8 cellular contexts compared by ENCODE assay signal in genomic region chr9:35161713-35162604, GRCh38. TPM values are rescaled to one million over a fixed set of nuclear protein-coding genes. Genes with fewer than 3 reads are reported as not detected.
DNase-seq lines count a peak whose midpoint lies in the region; ATAC-seq, FAIRE-seq and TF ChIP-seq lines count a peak whose summit lies in the region.

Gene UNC13B (plus strand): TSS chr9:35162009. CDS start chr9:35162284, 275 bp downstream.

- no peaks in the 10 kb centered on the region for H4K20me1 ChIP-seq in astrocyte (ENCODE audit: insufficient read depth, low read length)

- no peak for FAIRE-seq in astrocyte (lab: Jason Lieb, UNC)

- DNase-seq in ELR (ENCODE audit: low read depth): peak; percentile 96
- DNase-seq in NCI-H1436 treated with DMSO at 0.1 percent for 48 hours (lab: John Stamatoyannopoulos, UW): peak; percentile 54
- DNase-seq in T-helper 2 cell treated with Interferon-gamma antibody and Interleukin-4, amounts not matched to agents 5 μg/mL and 100 μg/mL, for 36 hours (ENCODE audit: low spot score): peak; percentile 71
- peak; percentile 78 for DNase-seq in astrocyte (ENCODE audit: low read depth)
- peak; percentile 94 to 98 (median 98) for DNase-seq in right cardiac atrium
- peak; percentile 97 for DNase-seq in prostate gland (ENCODE audit: low spot score)
- DNase-seq in upper lobe of right lung: peak; percentile 97

- H3K36me3 ChIP-seq in astrocyte (ENCODE audit: insufficient read depth, low read length) (no peaks in the 10 kb centered on the region), prostate gland (no peaks in the 10 kb centered on the region), upper lobe of right lung (no peaks in the 10 kb centered on the region)

- no peaks in the 10 kb centered on the region for H3K9me3 Mint-ChIP-seq in T-helper 2 cell treated with Interferon-gamma antibody and Interleukin-4, amounts not matched to agents 5 μg/mL and 100 μg/mL, for 36 hours
- H3K9me3 Mint-ChIP-seq in astrocyte (ENCODE audit: unreplicated experiment): peaks cover 4% of the 10 kb centered on the region

- peak within 1 kb of the TSS; percentile 35 for H3K27ac ChIP-seq in astrocyte (ENCODE audit: low read depth, low read length)
- H3K27ac ChIP-seq in right cardiac atrium (ENCODE audit: low read length): peak within 1 kb of the TSS; percentile 99
- peak within 1 kb of the TSS; percentile 94 for H3K27ac ChIP-seq in prostate gland
- peak within 1 kb of the TSS; percentile 92 for H3K27ac ChIP-seq in upper lobe of right lung

- H3K27me3 Mint-ChIP-seq in T-helper 2 cell treated with Interferon-gamma antibody and Interleukin-4, amounts not matched to agents 5 μg/mL and 100 μg/mL, for 36 hours (ENCODE audit: low read depth): peaks cover 26% of the 10 kb centered on the region
- no peaks in the 10 kb centered on the region for H3K27me3 Mint-ChIP-seq in astrocyte (ENCODE audit: low read depth, unreplicated experiment)

- peak; percentile 87 for TF ChIP-seq POLR2A in prostate gland (IDR thresholded peaks at IDR 0.05)

- under 1% methylated on average over 70 of the region's 70 CpGs for WGBS in right cardiac atrium
- WGBS in prostate gland: 0% methylated on average over 62 of the region's 70 CpGs

- peak; percentile 59 for ATAC-seq in HG02571 (IDR thresholded peaks at IDR 0.05; ENCODE audit: unreplicated experiment)
- ATAC-seq in right cardiac atrium: peak; percentile 99 to 100
- peak; percentile 100 for ATAC-seq in upper lobe of right lung

- H3K4me1 Mint-ChIP-seq in T-helper 2 cell treated with Interferon-gamma antibody and Interleukin-4, amounts not matched to agents 5 μg/mL and 100 μg/mL, for 36 hours (ENCODE audit: low read depth): peaks cover 9% of the 10 kb centered on the region
- H3K4me1 Mint-ChIP-seq in astrocyte (ENCODE audit: low read depth, unreplicated experiment): peaks cover 20% of the 10 kb centered on the region

- no peaks in the 10 kb centered on the region for H3K79me2 ChIP-seq in astrocyte (ENCODE audit: insufficient read depth, low read length)

- TF ChIP-seq CTCF in astrocyte (IDR thresholded peaks at IDR 0.05; ENCODE audit: insufficient read depth, low read depth, low read length) (no peak), prostate gland (IDR thresholded peaks at IDR 0.05) (peak in 2 of 4 experiments; percentile 25 to 28), upper lobe of right lung (IDR thresholded peaks at IDR 0.05) (peak; percentile 44)

- H3K4me3 ChIP-seq in astrocyte (ENCODE audit: insufficient read depth, low read depth, low read length): peak within 1 kb of the TSS; percentile 88
- H3K4me3 ChIP-seq in right cardiac atrium (ENCODE audit: low read length): peak within 1 kb of the TSS; percentile 58
- H3K4me3 ChIP-seq in prostate gland: peak within 1 kb of the TSS; percentile 79 to 83
- peak within 1 kb of the TSS; percentile 84 for H3K4me3 ChIP-seq in upper lobe of right lung

- H2AFZ ChIP-seq in astrocyte (ENCODE audit: low read depth, low read length): peak within 1 kb of the TSS; percentile 95

- intact Hi-C loops in right cardiac atrium (cut with DNase I) (loop anchor here in 1 of 4 donors (5.0 kb wide), 1 partner anchor 35 kb away; no protein-coding TSS in a partner anchor), prostate gland (cut with DNase I) (loop anchor here (10.0 kb wide), 1 partner anchor 47 kb away; the partner anchor contains the start of gene ATOSB), upper lobe of right lung (cut with DNase I) (no loop called here)

- H3K4me1 ChIP-seq in astrocyte (ENCODE audit: insufficient read depth, low read length) (peaks cover 16% of the 10 kb centered on the region), right cardiac atrium (ENCODE audit: control insufficient read depth, insufficient read depth, low read length) (no peaks in the 10 kb centered on the region), prostate gland (replicated peaks) (no peaks in the 10 kb centered on the region), upper lobe of right lung (peaks cover 5% of the 10 kb centered on the region)

- no peaks in the 10 kb centered on the region for H3K9me3 ChIP-seq in astrocyte (ENCODE audit: insufficient read depth, low read depth, low read length)
- no peaks in the 10 kb centered on the region for H3K9me3 ChIP-seq in right cardiac atrium (ENCODE audit: control insufficient read depth, low read length)
- no peaks in the 10 kb centered on the region for H3K9me3 ChIP-seq in prostate gland
- H3K9me3 ChIP-seq in upper lobe of right lung: no peaks in the 10 kb centered on the region

- no peaks in the 10 kb centered on the region for H3K36me3 Mint-ChIP-seq in T-helper 2 cell treated with Interferon-gamma antibody and Interleukin-4, amounts not matched to agents 5 μg/mL and 100 μg/mL, for 36 hours (ENCODE audit: low read depth)
- no peaks in the 10 kb centered on the region for H3K36me3 Mint-ChIP-seq in astrocyte (ENCODE audit: low read depth, unreplicated experiment)

- peak within 1 kb of the TSS; percentile 92 for H3K4me3 Mint-ChIP-seq in T-helper 2 cell treated with Interferon-gamma antibody and Interleukin-4, amounts not matched to agents 5 μg/mL and 100 μg/mL, for 36 hours
- H3K4me3 Mint-ChIP-seq in astrocyte (ENCODE audit: unreplicated experiment): peak within 1 kb of the TSS; percentile 97

- H3K9ac ChIP-seq in astrocyte (ENCODE audit: low read length): peak within 1 kb of the TSS; percentile 77

- H3K4me2 ChIP-seq in astrocyte (ENCODE audit: low read length): peak within 1 kb of the TSS; percentile 90

- H3K27ac Mint-ChIP-seq in T-helper 2 cell treated with Interferon-gamma antibody and Interleukin-4, amounts not matched to agents 5 μg/mL and 100 μg/mL, for 36 hours: no peak within 1 kb of the TSS
- H3K27ac Mint-ChIP-seq in astrocyte (ENCODE audit: unreplicated experiment): peak within 1 kb of the TSS; percentile 72

- no peaks in the 10 kb centered on the region for H3K27me3 ChIP-seq in astrocyte (ENCODE audit: insufficient read depth, low read length)
- no peaks in the 10 kb centered on the region for H3K27me3 ChIP-seq in right cardiac atrium (ENCODE audit: control insufficient read depth, insufficient read depth)
- H3K27me3 ChIP-seq in prostate gland (replicated peaks; ENCODE audit: insufficient read depth): no peaks in the 10 kb centered on the region
- no peaks in the 10 kb centered on the region for H3K27me3 ChIP-seq in upper lobe of right lung

RNA-seq across cellular contexts. Expression of gene UNC13B, which starts in this region (rescaled TPM):
- total RNA-seq in astrocyte: 26.1 and 30.5 TPM in 2 replicates
- 10 to 100 TPM; 20.9 to 23.4 (median 21.1) TPM for total RNA-seq in right cardiac atrium
- 8.8 TPM for polyA plus RNA-seq in right cardiac atrium
- 100 to 1,000 TPM in 1 of 2 donors, 10 to 100 TPM in 1; 63.8 to 140 TPM for total RNA-seq in prostate gland
- total RNA-seq in upper lobe of right lung: 92.1 TPM

Comparison
In these comparisons a context has a peak if more than half of its experiments do, and no peak if none do; other contexts are left out.
1. Peak in every context shown above with its lines: DNase-seq, ATAC-seq, H3K4me3 ChIP-seq and H3K27ac ChIP-seq.
2. H3K27ac ChIP-seq: peak in every context shown above with its lines; median percentile 99 in right cardiac atrium; 94 in prostate gland; 92 in upper lobe of right lung; 35 in astrocyte.